Comparison of ENCODE assay signal across 25 cellular contexts in the genomic region with DNA sequence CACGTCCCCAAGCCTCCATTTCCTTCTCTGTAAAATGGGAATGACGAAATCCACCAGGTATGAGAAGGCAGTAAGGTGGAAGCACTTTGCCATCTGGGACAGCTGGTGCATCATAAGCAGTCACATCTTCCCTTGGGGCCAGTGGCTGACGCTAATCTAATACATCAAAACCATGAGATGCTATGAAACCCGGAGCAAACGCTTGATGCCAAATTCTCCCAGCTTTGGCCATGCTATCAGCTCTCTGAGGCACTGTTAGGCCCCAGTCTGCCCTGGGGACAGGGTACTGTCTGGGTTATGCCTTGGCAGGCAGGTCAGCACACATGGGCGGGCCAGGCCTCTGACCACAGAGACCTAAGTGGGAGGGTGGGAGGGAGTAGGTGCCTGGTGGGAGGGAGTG.
"Had no signal": no experiment of that assay in that cellular context is flagged by ENCODE, and none has a peak within 500 bp of the region (broad histone marks: within the 10 kb centered on the region; RNA-seq: fewer than 3 reads in every experiment).

No MANE protein-coding gene starts in this region.

- H3K4me1 Mint-ChIP-seq: naive B cell; stimulated activated effector memory CD8-positive, alpha-beta T cell treated with anti-CD3 and anti-CD28 coated beads, Interleukin-12 subunit alpha, Interleukin-12 subunit beta, amount 100 ng/mL, for 72 hours had no signal

- ATAC-seq: effector memory CD8-positive, alpha-beta T cell; left ventricle myocardium superior; lower lobe of right lung; natural killer cell treated with Interleukin-12 subunit alpha and Interleukin-12 subunit beta and Interleukin-15 and Interleukin-18, amount 100 ng/mL, for 72 hours; psoas muscle; right cardiac atrium; stimulated activated effector memory CD8-positive, alpha-beta T cell treated with anti-CD3 and anti-CD28 coated beads, Interleukin-12 subunit alpha, Interleukin-12 subunit beta, amount 100 ng/mL, for 72 hours; upper lobe of right lung had no signal

- DNase-seq: cortex of kidney; effector memory CD8-positive, alpha-beta T cell; erythroblast; esophagus squamous epithelium; foreskin melanocyte; hypothalamus; left ventricle myocardium superior; lower lobe of right lung; naive B cell; nucleus accumbens; ovary; posterior cingulate gyrus; psoas muscle; right cardiac atrium; sigmoid colon; stimulated activated CD4-positive, alpha-beta T cell treated with anti-CD3 and anti-CD28 coated beads, Interleukin-2, amount 100 ng/mL, for 24 hours; stimulated activated CD4-positive, alpha-beta T cell treated with anti-CD3 and anti-CD28 coated beads, Interleukin-4, amount 100 ng/mL, for 24 hours; stimulated activated naive CD4-positive, alpha-beta T cell treated with Interleukin-2 at 50 U/mL for 16 hours; transverse colon; upper lobe of right lung; uterus had no signal

- H3K4me2 ChIP-seq: neural progenitor cell had no signal

- H3K27ac ChIP-seq: esophagus squamous epithelium, lower lobe of right lung, neural progenitor cell, ovary, psoas muscle, sigmoid colon, thoracic aorta, transverse colon, upper lobe of right lung, uterus had no signal

- H3K4me1 ChIP-seq: lower lobe of right lung, neural progenitor cell, psoas muscle, transverse colon, uterus had no signal

- H3K36me3 Mint-ChIP-seq: neural progenitor cell; stimulated activated effector memory CD8-positive, alpha-beta T cell treated with anti-CD3 and anti-CD28 coated beads, Interleukin-12 subunit alpha, Interleukin-12 subunit beta, amount 100 ng/mL, for 72 hours had no signal

- H3K4me3 ChIP-seq: esophagus squamous epithelium, lower lobe of right lung, neural progenitor cell, ovary, psoas muscle, sigmoid colon, thoracic aorta, transverse colon, upper lobe of right lung, uterus had no signal

- H3K27ac Mint-ChIP-seq: natural killer cell treated with Interleukin-12 subunit alpha and Interleukin-12 subunit beta and Interleukin-15 and Interleukin-18, amount 100 ng/mL, for 72 hours; neural progenitor cell; stimulated activated effector memory CD8-positive, alpha-beta T cell treated with anti-CD3 and anti-CD28 coated beads, Interleukin-12 subunit alpha, Interleukin-12 subunit beta, amount 100 ng/mL, for 72 hours had no signal

- H3K36me3 ChIP-seq: esophagus squamous epithelium, lower lobe of right lung, neural progenitor cell, ovary, sigmoid colon, thoracic aorta, transverse colon, upper lobe of right lung, uterus had no signal

- H3K27me3 ChIP-seq: esophagus squamous epithelium, neural progenitor cell, ovary, transverse colon, upper lobe of right lung, uterus had no signal

- H3K4me3 Mint-ChIP-seq: effector memory CD8-positive, alpha-beta T cell; naive B cell; natural killer cell treated with Interleukin-12 subunit alpha and Interleukin-12 subunit beta and Interleukin-15 and Interleukin-18, amount 100 ng/mL, for 72 hours; neural progenitor cell; stimulated activated effector memory CD8-positive, alpha-beta T cell treated with anti-CD3 and anti-CD28 coated beads, Interleukin-12 subunit alpha, Interleukin-12 subunit beta, amount 100 ng/mL, for 72 hours had no signal

- H2AFZ ChIP-seq: neural progenitor cell had no signal
